ENCODE assay signal across 15 cellular contexts in genomic region chr10:52900564-52900963, GRCh38.
DNase-seq lines count a peak whose midpoint lies in the region; ATAC-seq lines count a peak whose summit lies in the region.
"Had no signal": no experiment of that assay in that cellular context is flagged by ENCODE, and none has a peak within 500 bp of the region (broad histone marks: within the 10 kb centered on the region; RNA-seq: fewer than 3 reads in every experiment).

No MANE protein-coding gene starts in this region.

- H3K4me1 Mint-ChIP-seq in activated T-helper 2 cell treated with anti-CD3 and anti-CD28 coated beads, Interferon-gamma antibody, Interleukin-2, Interleukin-4, amounts not matched to agents 10 μg/mL and 5 μg/mL and 100 μg/mL, durations not matched to agents 14 hours and 24 hours and 36 hours (ENCODE audit: low read depth) = no peaks in the 10 kb centered on the region

- H2BK15ac ChIP-seq in neuronal stem cell (ENCODE audit: low read length) = no peak overlapping the region

- no peak overlapping the region for H3K23ac ChIP-seq in neuronal stem cell (ENCODE audit: low read depth, low read length, poor library complexity)

- ATAC-seq in GM19043 (IDR thresholded peaks at IDR 0.05; ENCODE audit: low read depth, unreplicated experiment) (peak; percentile 74), GM21786 (IDR thresholded peaks at IDR 0.05; ENCODE audit: unreplicated experiment) (peak; percentile 92), HG03159 (IDR thresholded peaks at IDR 0.05; ENCODE audit: unreplicated experiment) (peak; percentile 84)

- H3K9me3 Mint-ChIP-seq in activated T-helper 2 cell treated with anti-CD3 and anti-CD28 coated beads, Interferon-gamma antibody, Interleukin-2, Interleukin-4, amounts not matched to agents 10 μg/mL and 5 μg/mL and 100 μg/mL, durations not matched to agents 14 hours and 24 hours and 36 hours = peaks cover 4% of the 10 kb centered on the region

- no peak overlapping the region for H4K8ac ChIP-seq in neuronal stem cell (ENCODE audit: low read depth, low read length)

- no peak overlapping the region for H3K14ac ChIP-seq in neuronal stem cell (ENCODE audit: low read length)

- H3K4me1 ChIP-seq in neuronal stem cell (ENCODE audit: control insufficient read depth in 2 of 2, insufficient read depth in 1 of 2, low read depth in 1 of 2, low read length in 2 of 2) = peaks cover 0 to 3% of the 10 kb centered on the region in 2 donors

- no peak overlapping the region for H2BK5ac ChIP-seq in neuronal stem cell (ENCODE audit: low read length)

- no peak overlapping the region for H3K9ac ChIP-seq in neuronal stem cell (ENCODE audit: low read depth, low read length, poor library complexity)

- no peak overlapping the region for H4K91ac ChIP-seq in neuronal stem cell (ENCODE audit: low read depth, low read length, poor library complexity)

- no peaks in the 10 kb centered on the region for H3K27me3 Mint-ChIP-seq in activated T-helper 2 cell treated with anti-CD3 and anti-CD28 coated beads, Interferon-gamma antibody, Interleukin-2, Interleukin-4, amounts not matched to agents 10 μg/mL and 5 μg/mL and 100 μg/mL, durations not matched to agents 14 hours and 24 hours and 36 hours (ENCODE audit: low read depth)

- no peak overlapping the region for H2BK12ac ChIP-seq in neuronal stem cell (ENCODE audit: low read length)

- no peak overlapping the region for H3K4ac ChIP-seq in neuronal stem cell (ENCODE audit: low read length)

- no peaks in the 10 kb centered on the region for H3K36me3 ChIP-seq in neuronal stem cell (replicated peaks in 1 of 2; ENCODE audit: control insufficient read depth in 2 of 2, insufficient read depth in 2 of 2, low read length in 2 of 2)

- DNase-seq in neuronal stem cell (ENCODE audit: low spot score) = no peak
- no peak for DNase-seq in activated T-helper 2 cell treated with anti-CD3 and anti-CD28 coated beads, Interferon-gamma antibody, Interleukin-2, Interleukin-4, amounts not matched to agents 10 μg/mL and 5 μg/mL and 100 μg/mL, durations not matched to agents 14 hours and 24 hours and 36 hours (ENCODE audit: low spot score)
- no peak for DNase-seq in occipital lobe (lab: John Stamatoyannopoulos, UW)
- DNase-seq in SKM-1 treated with dmso at 0.1 percent for 144 hours (lab: John Stamatoyannopoulos, UW; ENCODE audit: unreplicated experiment) = no peak
- no peak for DNase-seq in activated naive CD4-positive, alpha-beta T cell treated with anti-CD3 and anti-CD28 coated beads, Interleukin-2, amount 50 U/mL, for 16 hours
- DNase-seq: activated CD4-positive, alpha-beta T cell treated with anti-CD3 and anti-CD28 coated beads for 48 hours; EL; NCI-H1092; NCI-H446 treated with DMSO at 0.1 percent for 48 hours had no signal

- H3K79me1 ChIP-seq in neuronal stem cell (ENCODE audit: low read depth, low read length) = no peaks in the 10 kb centered on the region

- no peak overlapping the region for H2AK5ac ChIP-seq in neuronal stem cell (ENCODE audit: low read depth, low read length)

- H3K27ac ChIP-seq in neuronal stem cell (replicated peaks; ENCODE audit: low read length) = no peak overlapping the region
- H3K27ac ChIP-seq: C4-2B had no signal

- no peak overlapping the region for H3K27ac Mint-ChIP-seq in activated T-helper 2 cell treated with anti-CD3 and anti-CD28 coated beads, Interferon-gamma antibody, Interleukin-2, Interleukin-4, amounts not matched to agents 10 μg/mL and 5 μg/mL and 100 μg/mL, durations not matched to agents 14 hours and 24 hours and 36 hours

- H3K9me3 ChIP-seq in neuronal stem cell (replicated peaks in 1 of 2; ENCODE audit: control insufficient read depth in 2 of 2, insufficient read depth in 1 of 2, low read depth in 1 of 2, low read length in 2 of 2) = no peaks in the 10 kb centered on the region

- H3K4me3 Mint-ChIP-seq in activated T-helper 2 cell treated with anti-CD3 and anti-CD28 coated beads, Interferon-gamma antibody, Interleukin-2, Interleukin-4, amounts not matched to agents 10 μg/mL and 5 μg/mL and 100 μg/mL, durations not matched to agents 14 hours and 24 hours and 36 hours (ENCODE audit: low read depth) = no peak overlapping the region
- H3K4me3 Mint-ChIP-seq: neural crest cell had no signal

- no CpG with 5 or more reads among the region's 2 CpGs for WGBS in neuronal stem cell (ENCODE audit: extremely low coverage in 2 of 2, insufficient read length in 2 of 2, insufficient replicate concordance in 1 of 2), 2 donors

- H3K4me3 ChIP-seq in neuronal stem cell (ENCODE audit: low read length in 2 of 2) = no peak overlapping the region
- H3K4me3 ChIP-seq: lung had no signal

- no peak overlapping the region for H2BK120ac ChIP-seq in neuronal stem cell (ENCODE audit: low read depth, low read length)

- H3K36me3 Mint-ChIP-seq in activated T-helper 2 cell treated with anti-CD3 and anti-CD28 coated beads, Interferon-gamma antibody, Interleukin-2, Interleukin-4, amounts not matched to agents 10 μg/mL and 5 μg/mL and 100 μg/mL, durations not matched to agents 14 hours and 24 hours and 36 hours (ENCODE audit: low read depth) = no peaks in the 10 kb centered on the region

- intact Hi-C loops in activated T-helper 2 cell treated with anti-CD3 and anti-CD28 coated beads, Interferon-gamma antibody, Interleukin-2, Interleukin-4, amounts not matched to agents 10 μg/mL and 5 μg/mL and 100 μg/mL, durations not matched to agents 14 hours and 24 hours and 36 hours (cut with micrococcal nuclease) = no loop called here

- H3K18ac ChIP-seq in neuronal stem cell (ENCODE audit: low read length) = no peak overlapping the region

- no peaks in the 10 kb centered on the region for H3K27me3 ChIP-seq in neuronal stem cell (ENCODE audit: control insufficient read depth in 3 of 3, insufficient read depth in 3 of 3, low read depth in 1 of 3, low read length in 3 of 3)

- H3K4me2 ChIP-seq in neuronal stem cell (ENCODE audit: insufficient read depth, low read length, poor library complexity, severe bottlenecking) = no peak overlapping the region

- H2AFZ ChIP-seq in neuronal stem cell (ENCODE audit: low read length) = peak overlapping the region; percentile 9
